Comparison of ENCODE assay signal across 1 cellular context in the genomic region with DNA sequence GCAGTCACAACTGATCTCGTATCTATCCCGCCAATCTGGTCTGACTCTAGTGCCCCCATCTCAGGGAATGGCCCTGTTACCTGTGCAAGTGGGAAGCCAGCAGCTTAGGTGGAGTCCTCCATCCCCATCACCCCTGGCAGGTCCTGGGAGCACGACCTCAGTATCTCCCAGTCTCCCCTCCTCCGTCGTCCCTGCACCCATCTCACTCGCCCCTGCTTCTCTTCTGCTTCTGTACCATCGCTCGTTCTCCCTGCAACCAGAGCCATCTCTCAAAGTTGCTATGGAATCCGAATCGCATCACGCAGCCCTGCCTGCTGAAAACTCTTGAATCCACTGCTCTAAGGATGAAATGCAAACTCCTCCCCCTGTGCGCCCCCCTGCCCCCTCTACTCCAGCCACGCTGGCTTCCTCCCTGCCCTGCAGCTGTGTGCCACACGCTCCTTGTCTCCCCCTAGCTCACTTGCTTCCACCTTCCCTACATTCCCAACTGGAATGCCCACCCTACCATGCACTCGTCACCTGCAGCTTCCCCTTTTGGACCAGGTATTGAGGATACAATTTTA.
TF ChIP-seq lines count a peak whose summit lies in the region.

No MANE protein-coding gene starts in this region.

TF ChIP-seq in GM12878, 131 proteins besides CTCF, POLR2A, EP300 and RAD21:
- TF ChIP-seq POLR2AphosphoS2 (IDR thresholded peaks at IDR 0.05; ENCODE audit: low read depth, low read length) (peak; percentile 70; the same call in 1 of the 2 replicates), CHD2 (IDR thresholded peaks at IDR 0.05; ENCODE audit: borderline replicate concordance, low read depth, low read length) (no peak), CREM (IDR thresholded peaks at IDR 0.05; ENCODE audit: low read depth) (no peak), NFYA (IDR thresholded peaks at IDR 0.05; ENCODE audit: borderline replicate concordance, low read depth, low read length) (no peak), CREB1 (IDR thresholded peaks at IDR 0.05; ENCODE audit: low read depth) (no peak), MYC (IDR thresholded peaks at IDR 0.05; ENCODE audit: insufficient read depth, insufficient read length, insufficient replicate concordance, low read length, severe bottlenecking) (no peak)
- TF ChIP-seq, protein P1, sequence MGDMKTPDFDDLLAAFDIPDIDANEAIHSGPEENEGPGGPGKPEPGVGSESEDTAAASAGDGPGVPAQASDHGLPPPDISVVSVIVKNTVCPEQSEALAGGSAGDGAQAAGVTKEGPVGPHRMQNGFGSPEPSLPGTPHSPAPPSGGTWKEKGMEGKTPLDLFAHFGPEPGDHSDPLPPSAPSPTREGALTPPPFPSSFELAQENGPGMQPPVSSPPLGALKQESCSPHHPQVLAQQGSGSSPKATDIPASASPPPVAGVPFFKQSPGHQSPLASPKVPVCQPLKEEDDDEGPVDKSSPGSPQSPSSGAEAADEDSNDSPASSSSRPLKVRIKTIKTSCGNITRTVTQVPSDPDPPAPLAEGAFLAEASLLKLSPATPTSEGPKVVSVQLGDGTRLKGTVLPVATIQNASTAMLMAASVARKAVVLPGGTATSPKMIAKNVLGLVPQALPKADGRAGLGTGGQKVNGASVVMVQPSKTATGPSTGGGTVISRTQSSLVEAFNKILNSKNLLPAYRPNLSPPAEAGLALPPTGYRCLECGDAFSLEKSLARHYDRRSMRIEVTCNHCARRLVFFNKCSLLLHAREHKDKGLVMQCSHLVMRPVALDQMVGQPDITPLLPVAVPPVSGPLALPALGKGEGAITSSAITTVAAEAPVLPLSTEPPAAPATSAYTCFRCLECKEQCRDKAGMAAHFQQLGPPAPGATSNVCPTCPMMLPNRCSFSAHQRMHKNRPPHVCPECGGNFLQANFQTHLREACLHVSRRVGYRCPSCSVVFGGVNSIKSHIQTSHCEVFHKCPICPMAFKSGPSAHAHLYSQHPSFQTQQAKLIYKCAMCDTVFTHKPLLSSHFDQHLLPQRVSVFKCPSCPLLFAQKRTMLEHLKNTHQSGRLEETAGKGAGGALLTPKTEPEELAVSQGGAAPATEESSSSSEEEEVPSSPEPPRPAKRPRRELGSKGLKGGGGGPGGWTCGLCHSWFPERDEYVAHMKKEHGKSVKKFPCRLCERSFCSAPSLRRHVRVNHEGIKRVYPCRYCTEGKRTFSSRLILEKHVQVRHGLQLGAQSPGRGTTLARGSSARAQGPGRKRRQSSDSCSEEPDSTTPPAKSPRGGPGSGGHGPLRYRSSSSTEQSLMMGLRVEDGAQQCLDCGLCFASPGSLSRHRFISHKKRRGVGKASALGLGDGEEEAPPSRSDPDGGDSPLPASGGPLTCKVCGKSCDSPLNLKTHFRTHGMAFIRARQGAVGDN (IDR thresholded peaks at IDR 0.05): no peak
